Comparison of ENCODE assay signal across 16 cellular contexts in genomic region chr13:19985219-19985556, GRCh38. TPM values are rescaled to one million over a fixed set of nuclear protein-coding genes. Genes with fewer than 3 reads are reported as not detected.
DNase-seq lines count a peak whose midpoint lies in the region; ATAC-seq and TF ChIP-seq lines count a peak whose summit lies in the region.
"Had no signal": no experiment of that assay in that cellular context is flagged by ENCODE, and none has a peak within 500 bp of the region (broad histone marks: within the 10 kb centered on the region; RNA-seq: fewer than 3 reads in every experiment).

No MANE protein-coding gene starts in this region.

- ATAC-seq in GM18867 (IDR thresholded peaks at IDR 0.05; ENCODE audit: unreplicated experiment) (no peak), GM19035 (IDR thresholded peaks at IDR 0.05; ENCODE audit: unreplicated experiment) (no peak), SK-N-SH treated with all-trans-retinoic acid at 6 μM for 48 hours (no peak)

- TF ChIP-seq CTCF in HFFc6 (IDR thresholded peaks at IDR 0.05), result no peak
- no peak for TF ChIP-seq CTCF in nephron progenitor cell (IDR thresholded peaks at IDR 0.05)

- no peaks in the 10 kb centered on the region for H3K27me3 Mint-ChIP-seq in T-helper 2 cell treated with Interferon-gamma antibody and Interleukin-4, amounts not matched to agents 5 μg/mL and 100 μg/mL, for 36 hours (ENCODE audit: low read depth)
- H3K27me3 Mint-ChIP-seq in HFFc6 (ENCODE audit: insufficient read depth) (no peaks in the 10 kb centered on the region), nephron progenitor cell (ENCODE audit: low read depth, poor library complexity) (no peaks in the 10 kb centered on the region)
- H3K27me3 Mint-ChIP-seq in activated CD4-positive, alpha-beta memory T cell treated with anti-CD3 and anti-CD28 coated beads, Interleukin-2, amount 10 ng/mL, durations not matched to agents 7 days and 5 days, result no peaks in the 10 kb centered on the region

- H3K4me1 Mint-ChIP-seq in T-helper 2 cell treated with Interferon-gamma antibody and Interleukin-4, amounts not matched to agents 5 μg/mL and 100 μg/mL, for 36 hours (ENCODE audit: low read depth), result peaks cover 24% of the 10 kb centered on the region
- H3K4me1 Mint-ChIP-seq in HFFc6 (ENCODE audit: low read depth), result peaks cover 33% of the 10 kb centered on the region
- H3K4me1 Mint-ChIP-seq in activated CD4-positive, alpha-beta memory T cell treated with anti-CD3 and anti-CD28 coated beads, Interleukin-2, amount 10 ng/mL, durations not matched to agents 7 days and 5 days, result peaks cover 41% of the 10 kb centered on the region
- H3K4me1 Mint-ChIP-seq in nephron progenitor cell, result peaks cover 17% of the 10 kb centered on the region

- H3K36me3 Mint-ChIP-seq in T-helper 2 cell treated with Interferon-gamma antibody and Interleukin-4, amounts not matched to agents 5 μg/mL and 100 μg/mL, for 36 hours (ENCODE audit: low read depth), result peaks cover 18% of the 10 kb centered on the region
- peaks cover 10% of the 10 kb centered on the region for H3K36me3 Mint-ChIP-seq in HFFc6 (ENCODE audit: low read depth)
- H3K36me3 Mint-ChIP-seq in activated CD4-positive, alpha-beta memory T cell treated with anti-CD3 and anti-CD28 coated beads, Interleukin-2, amount 10 ng/mL, durations not matched to agents 7 days and 5 days (ENCODE audit: low read depth), result peaks cover 20% of the 10 kb centered on the region
- peaks cover 37% of the 10 kb centered on the region for H3K36me3 Mint-ChIP-seq in nephron progenitor cell (ENCODE audit: low read depth)

- H3K4me3 Mint-ChIP-seq in T-helper 2 cell treated with Interferon-gamma antibody and Interleukin-4, amounts not matched to agents 5 μg/mL and 100 μg/mL, for 36 hours, result no peak overlapping the region
- H3K4me3 Mint-ChIP-seq in HFFc6 (no peak overlapping the region), nephron progenitor cell (no peak overlapping the region)
- H3K4me3 Mint-ChIP-seq in activated CD4-positive, alpha-beta memory T cell treated with anti-CD3 and anti-CD28 coated beads, Interleukin-2, amount 10 ng/mL, durations not matched to agents 7 days and 5 days, result no peak overlapping the region
- H3K4me3 Mint-ChIP-seq: CD14-positive monocyte had no signal

- POLR2A ChIA-PET in activated CD4-positive, alpha-beta memory T cell treated with anti-CD3 and anti-CD28 coated beads, Interleukin-2, amount 10 ng/mL, durations not matched to agents 7 days and 5 days (lab: Charles Lee), result interaction anchor here (0.8 to 3.1 kb wide), 5 partner anchors 15 to 541 kb away, joined by 4 to 10 read pairs (median 6); partner anchors contain the start of genes CRYL1, GJA3 and ZMYM5

- H3K27ac Mint-ChIP-seq in T-helper 2 cell treated with Interferon-gamma antibody and Interleukin-4, amounts not matched to agents 5 μg/mL and 100 μg/mL, for 36 hours, result peak overlapping the region; percentile 7
- peak overlapping the region; percentile 26; the same call in 1 of the 2 replicates for H3K27ac Mint-ChIP-seq in HFFc6
- H3K27ac Mint-ChIP-seq in activated CD4-positive, alpha-beta memory T cell treated with anti-CD3 and anti-CD28 coated beads, Interleukin-2, amount 10 ng/mL, durations not matched to agents 7 days and 5 days, result peak overlapping the region; percentile 66
- peak overlapping the region; percentile 68 for H3K27ac Mint-ChIP-seq in nephron progenitor cell

- no peak for DNase-seq in T-helper 2 cell treated with Interferon-gamma antibody and Interleukin-4, amounts not matched to agents 5 μg/mL and 100 μg/mL, for 36 hours (ENCODE audit: low spot score)
- DNase-seq in T-helper 2 cell, result no peak
- DNase-seq in HFFc6, result no peak
- no peak for DNase-seq in activated CD4-positive, alpha-beta memory T cell treated with anti-CD3 and anti-CD28 coated beads, Interleukin-2, amount 10 ng/mL, durations not matched to agents 7 days and 5 days
- DNase-seq in nephron progenitor cell, result no peak
- DNase-seq: activated CD4-positive, alpha-beta T cell treated with anti-CD3 and anti-CD28 coated beads for 1 hour; DND-41; left ventricle myocardium superior; NCI-H1436 treated with DMSO at 0.1 percent for 48 hours; NCI-H2227 treated with DMSO at 0.1 percent for 48 hours; Right ventricle myocardium superior; stimulated activated CD4-positive, alpha-beta T cell treated with anti-CD3 and anti-CD28 coated beads, Interleukin-4, amount 100 ng/mL, for 4 hours had no signal

- CTCF ChIA-PET in activated CD4-positive, alpha-beta memory T cell treated with anti-CD3 and anti-CD28 coated beads, Interleukin-2, amount 10 ng/mL, durations not matched to agents 7 days and 5 days (lab: Charles Lee), result interaction anchor here (0.8 to 3.7 kb wide), 22 partner anchors 8 to 212 kb away, joined by 3 to 46 read pairs (median 4); partner anchors contain the start of gene GJA3

- no peaks in the 10 kb centered on the region for H3K9me3 Mint-ChIP-seq in T-helper 2 cell treated with Interferon-gamma antibody and Interleukin-4, amounts not matched to agents 5 μg/mL and 100 μg/mL, for 36 hours
- H3K9me3 Mint-ChIP-seq in HFFc6 (no peaks in the 10 kb centered on the region), nephron progenitor cell (peaks cover 6% of the 10 kb centered on the region)
- no peaks in the 10 kb centered on the region for H3K9me3 Mint-ChIP-seq in activated CD4-positive, alpha-beta memory T cell treated with anti-CD3 and anti-CD28 coated beads, Interleukin-2, amount 10 ng/mL, durations not matched to agents 7 days and 5 days
- H3K9me3 Mint-ChIP-seq: CD14-positive monocyte had no signal

TF ChIP-seq in SK-N-SH treated with all-trans-retinoic acid at 6 μM for 48 hours, 23 proteins besides CTCF, POLR2A, EP300 and RAD21:
- no peak for TF ChIP-seq ARNTL (CRISPR knock-in tag; IDR thresholded peaks at IDR 0.05; ENCODE audit: borderline replicate concordance, low read depth)
- TF ChIP-seq OSR1 (CRISPR knock-in tag; IDR thresholded peaks at IDR 0.05), result no peak

RNA-seq across cellular contexts. Expression of gene ZMYM2, which starts 26.7 kb away (rescaled TPM):
- 10 to 100 TPM; 21.3 to 33.6 (median 28.8) TPM for total RNA-seq in HFFc6 (2021; fragmentation: NEBNext Ultra II Directional; extraction: Animal tissue kit (Norgen Biotek cat#: 25700))
- total RNA-seq in activated CD4-positive, alpha-beta memory T cell treated with anti-CD3 and anti-CD28 coated beads, Interleukin-2, amount 10 ng/mL, durations not matched to agents 7 days and 5 days, result 10 to 100 TPM; 61.8 TPM

Comparison
In these comparisons a context has a peak if more than half of its experiments do, and no peak if none do; other contexts are left out.
1. H3K27ac Mint-ChIP-seq: peak in every context shown above with its lines; median percentile 68 in nephron progenitor cell; 66 in activated CD4-positive, alpha-beta memory T cell treated with anti-CD3 and anti-CD28 coated beads, Interleukin-2, amount 10 ng/mL, durations not matched to agents 7 days and 5 days; 26 in HFFc6; 7 in T-helper 2 cell treated with Interferon-gamma antibody and Interleukin-4, amounts not matched to agents 5 μg/mL and 100 μg/mL, for 36 hours.